ENCODE assay signal across 19 cellular contexts in genomic region chr18:12253027-12253426, GRCh38. TPM values are rescaled to one million over a fixed set of nuclear protein-coding genes. Genes with fewer than 3 reads are reported as not detected.
"Had no signal": no experiment of that assay in that cellular context is flagged by ENCODE, and none has a peak within 500 bp of the region (broad histone marks: within the 10 kb centered on the region; RNA-seq: fewer than 3 reads in every experiment).

No MANE protein-coding gene starts in this region.

- H3K9me3 ChIP-seq: esophagus muscularis mucosa, right lobe of liver, transverse colon had no signal

- H3K4me1 Mint-ChIP-seq: activated naive CD8-positive, alpha-beta T cell treated with anti-CD3 and anti-CD28 coated beads for 36 hours had no signal

- H3K27ac Mint-ChIP-seq: activated CD4-positive, alpha-beta memory T cell treated with anti-CD3 and anti-CD28 coated beads for 36 hours; activated naive CD8-positive, alpha-beta T cell treated with anti-CD3 and anti-CD28 coated beads for 36 hours; mesothelial cell of epicardium; stimulated activated naive B cell treated with anti-CD40 and anti-IgM and Interleukin-4, amounts not matched to agents 10 μg/mL and 1 μg/mL and 100 μg/mL, for 72 hours; T-helper 2 cell treated with Interferon-gamma antibody and Interleukin-4, amounts not matched to agents 5 μg/mL and 100 μg/mL, for 36 hours had no signal

- H3K4me3 ChIP-seq: right lobe of liver had no signal

- H3K27ac ChIP-seq: esophagus muscularis mucosa, right lobe of liver, transverse colon had no signal

- H3K4me3 Mint-ChIP-seq: activated CD4-positive, alpha-beta memory T cell treated with anti-CD3 and anti-CD28 coated beads for 36 hours; activated naive CD8-positive, alpha-beta T cell treated with anti-CD3 and anti-CD28 coated beads for 36 hours; stimulated activated naive B cell treated with anti-CD40 and anti-IgM and Interleukin-4, amounts not matched to agents 10 μg/mL and 1 μg/mL and 100 μg/mL, for 72 hours; T-helper 2 cell treated with Interferon-gamma antibody and Interleukin-4, amounts not matched to agents 5 μg/mL and 100 μg/mL, for 36 hours had no signal

- DNase-seq: activated CD4-positive, alpha-beta memory T cell treated with anti-CD3 and anti-CD28 coated beads for 36 hours; activated gamma-delta T cell treated with Interleukin-2 at 50 U/mL for 16 hours; activated naive CD8-positive, alpha-beta T cell treated with anti-CD3 and anti-CD28 coated beads for 36 hours; activated T-cell treated with anti-CD3 and anti-CD28 coated beads, Interleukin-2, amount 50 U/mL, for 48 hours; anterior cingulate cortex; nucleus accumbens; stimulated activated CD4-positive, alpha-beta T cell treated with anti-CD3 and anti-CD28 coated beads, Interleukin-1b, Interleukin-23, amount 100 ng/mL, for 48 hours; stimulated activated naive B cell treated with anti-CD40 and anti-IgM and Interleukin-4, amounts not matched to agents 10 μg/mL and 1 μg/mL and 100 μg/mL, for 72 hours; substantia nigra; transverse colon had no signal

- H3K36me3 Mint-ChIP-seq: activated CD4-positive, alpha-beta memory T cell treated with anti-CD3 and anti-CD28 coated beads for 36 hours; activated naive CD8-positive, alpha-beta T cell treated with anti-CD3 and anti-CD28 coated beads for 36 hours; mesothelial cell of epicardium; stimulated activated naive B cell treated with anti-CD40 and anti-IgM and Interleukin-4, amounts not matched to agents 10 μg/mL and 1 μg/mL and 100 μg/mL, for 72 hours had no signal

- H3K36me3 ChIP-seq: esophagus muscularis mucosa, right lobe of liver, transverse colon had no signal

- FAIRE-seq: bronchial epithelial cell, keratinocyte had no signal

- H3K27me3 ChIP-seq: right lobe of liver had no signal

- H3K9me3 Mint-ChIP-seq: activated CD4-positive, alpha-beta memory T cell treated with anti-CD3 and anti-CD28 coated beads for 36 hours; activated naive CD8-positive, alpha-beta T cell treated with anti-CD3 and anti-CD28 coated beads for 36 hours; stimulated activated naive B cell treated with anti-CD40 and anti-IgM and Interleukin-4, amounts not matched to agents 10 μg/mL and 1 μg/mL and 100 μg/mL, for 72 hours; T-helper 2 cell treated with Interferon-gamma antibody and Interleukin-4, amounts not matched to agents 5 μg/mL and 100 μg/mL, for 36 hours had no signal

RNA-seq across cellular contexts. Expression of gene CIDEA, which starts 1.1 kb away (rescaled TPM):
- total RNA-seq: activated CD4-positive, alpha-beta memory T cell treated with anti-CD3 and anti-CD28 coated beads for 36 hours; activated naive CD8-positive, alpha-beta T cell treated with anti-CD3 and anti-CD28 coated beads for 36 hours; esophagus muscularis mucosa; fibroblast of villous mesenchyme; liver; mesothelial cell of epicardium; myocyte; right lobe of liver had no signal
- polyA plus RNA-seq: liver had no signal
